ENCODE assay signal across 2 cellular contexts in the genomic region with DNA sequence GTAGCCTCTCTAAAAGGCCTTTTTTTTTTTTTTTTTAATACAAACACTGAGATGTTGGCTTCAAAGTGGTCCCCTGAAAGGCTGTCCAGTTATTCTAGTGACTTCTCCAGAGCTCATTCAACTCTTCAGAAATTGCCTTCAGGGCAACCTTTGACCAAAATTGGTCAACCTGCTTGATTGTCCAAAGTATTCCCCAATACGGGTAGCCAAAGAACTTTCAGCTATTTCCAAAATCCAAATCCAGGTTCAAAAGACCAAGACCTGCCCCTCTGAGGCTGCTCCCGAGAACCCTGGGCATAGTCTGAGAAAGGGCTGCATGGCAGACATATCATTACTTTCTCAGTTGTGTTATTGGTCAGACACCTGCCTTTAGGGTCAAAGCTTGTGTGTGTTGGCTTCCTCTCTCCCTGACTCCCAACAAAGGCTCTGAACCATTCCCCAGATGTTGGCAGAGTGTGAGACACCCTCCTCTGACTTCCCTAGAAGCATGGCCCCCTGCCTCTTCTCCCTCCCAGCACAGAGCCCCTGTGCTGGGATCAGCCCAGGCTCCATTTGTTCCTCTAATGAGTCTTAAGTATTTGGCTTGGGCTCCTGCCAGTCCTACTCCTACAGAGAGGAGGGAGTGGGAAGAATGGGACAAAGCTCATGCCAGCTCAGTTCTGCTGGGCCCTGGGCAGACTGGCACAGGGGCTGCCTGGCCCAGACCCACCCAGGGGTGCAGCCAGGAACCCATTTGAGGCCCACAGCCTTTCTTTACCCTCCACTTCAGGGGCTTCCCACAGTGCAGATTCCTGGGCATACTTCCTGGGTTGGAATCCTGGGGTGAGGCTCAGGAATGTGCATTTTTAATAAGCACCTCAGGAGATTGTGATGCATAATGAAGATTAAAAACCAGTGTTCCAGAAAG.
TF ChIP-seq lines count a peak whose summit lies in the region.

No MANE protein-coding gene starts in this region.

TF ChIP-seq in A549, 52 proteins besides CTCF, POLR2A, EP300 and RAD21:
- TF ChIP-seq BHLHE40 (IDR thresholded peaks at IDR 0.05; ENCODE audit: low read depth, low read length) (no peak), RFX5 (IDR thresholded peaks at IDR 0.05) (no peak), CBX8 (IDR thresholded peaks at IDR 0.05) (no peak), KDM1A (IDR thresholded peaks at IDR 0.05; ENCODE audit: low read depth) (no peak), KDM5A (IDR thresholded peaks at IDR 0.05) (no peak)

TF ChIP-seq in IMR-90, 13 proteins besides CTCF, POLR2A, EP300 and RAD21:
- TF ChIP-seq RFX5 (IDR thresholded peaks at IDR 0.05; ENCODE audit: low read depth, low read length) (no peak), BHLHE40 (IDR thresholded peaks at IDR 0.05; ENCODE audit: low read depth, low read length) (no peak), SMC3 (IDR thresholded peaks at IDR 0.05; ENCODE audit: low read depth, low read length) (no peak), NFE2L2 (IDR thresholded peaks at IDR 0.05; ENCODE audit: low read depth, low read length) (no peak), MAZ (IDR thresholded peaks at IDR 0.05; ENCODE audit: borderline replicate concordance, low read depth, low read length) (no peak), CEBPB (IDR thresholded peaks at IDR 0.05; ENCODE audit: low read depth, low read length) (no peak), RCOR1 (IDR thresholded peaks at IDR 0.05; ENCODE audit: insufficient replicate concordance, low read length) (no peak)
- TF ChIP-seq, protein P1, sequence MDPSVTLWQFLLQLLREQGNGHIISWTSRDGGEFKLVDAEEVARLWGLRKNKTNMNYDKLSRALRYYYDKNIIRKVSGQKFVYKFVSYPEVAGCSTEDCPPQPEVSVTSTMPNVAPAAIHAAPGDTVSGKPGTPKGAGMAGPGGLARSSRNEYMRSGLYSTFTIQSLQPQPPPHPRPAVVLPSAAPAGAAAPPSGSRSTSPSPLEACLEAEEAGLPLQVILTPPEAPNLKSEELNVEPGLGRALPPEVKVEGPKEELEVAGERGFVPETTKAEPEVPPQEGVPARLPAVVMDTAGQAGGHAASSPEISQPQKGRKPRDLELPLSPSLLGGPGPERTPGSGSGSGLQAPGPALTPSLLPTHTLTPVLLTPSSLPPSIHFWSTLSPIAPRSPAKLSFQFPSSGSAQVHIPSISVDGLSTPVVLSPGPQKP (IDR thresholded peaks at IDR 0.05; ENCODE audit: borderline replicate concordance, low read depth, low read length), result no peak
- TF ChIP-seq, protein P2, sequence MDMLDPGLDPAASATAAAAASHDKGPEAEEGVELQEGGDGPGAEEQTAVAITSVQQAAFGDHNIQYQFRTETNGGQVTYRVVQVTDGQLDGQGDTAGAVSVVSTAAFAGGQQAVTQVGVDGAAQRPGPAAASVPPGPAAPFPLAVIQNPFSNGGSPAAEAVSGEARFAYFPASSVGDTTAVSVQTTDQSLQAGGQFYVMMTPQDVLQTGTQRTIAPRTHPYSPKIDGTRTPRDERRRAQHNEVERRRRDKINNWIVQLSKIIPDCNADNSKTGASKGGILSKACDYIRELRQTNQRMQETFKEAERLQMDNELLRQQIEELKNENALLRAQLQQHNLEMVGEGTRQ (IDR thresholded peaks at IDR 0.05; ENCODE audit: low read depth, low read length), result no peak
